Comparison of ENCODE assay signal across 1 cellular context in genomic region chr5:71907001-71907564, GRCh38.
A peak's percentile ranks its signal among the peaks of the same experiment; 100 is the strongest.
TF ChIP-seq lines count a peak whose summit lies in the region.

No MANE protein-coding gene starts in this region.

TF ChIP-seq in HEK293, 187 proteins besides CTCF, POLR2A, EP300 and RAD21 (continued from another document):
- TF ChIP-seq ZNF518A (tag by site-specific recombination; conservative IDR thresholded peaks at IDR 0.05; ENCODE audit: low read depth), result peak; percentile 42; the same call in 1 of the 2 replicates
- no peak for TF ChIP-seq HOXA7 (CRISPR knock-in tag; IDR thresholded peaks at IDR 0.05; ENCODE audit: borderline replicate concordance)
- TF ChIP-seq ZNF549 (tag by site-specific recombination; IDR thresholded peaks at IDR 0.05), result no peak
- TF ChIP-seq KLF16 (tag by site-specific recombination; IDR thresholded peaks at IDR 0.05), result no peak
- no peak for TF ChIP-seq HOXC10 (CRISPR knock-in tag; IDR thresholded peaks at IDR 0.05)
- peak; percentile 36; the same call in 1 of the 2 replicates for TF ChIP-seq ZNF366 (tag by site-specific recombination; conservative IDR thresholded peaks at IDR 0.05)
- no peak for TF ChIP-seq ZBTB20 (tag by site-specific recombination; IDR thresholded peaks at IDR 0.05)
- TF ChIP-seq ZNF660 (tag by site-specific recombination; IDR thresholded peaks at IDR 0.05), result no peak
- peak; percentile 68 for TF ChIP-seq PRDM6 (tag by site-specific recombination; IDR thresholded peaks at IDR 0.05)
- TF ChIP-seq ZNF530 (tag by site-specific recombination; IDR thresholded peaks at IDR 0.05; ENCODE audit: low read depth), result no peak
- TF ChIP-seq BCL11A (tag by site-specific recombination; IDR thresholded peaks at IDR 0.05; ENCODE audit: low read depth), result no peak
- TF ChIP-seq ZNF169 (tag by site-specific recombination; IDR thresholded peaks at IDR 0.05), result no peak
- no peak for TF ChIP-seq ZNF211 (tag by site-specific recombination; IDR thresholded peaks at IDR 0.05; ENCODE audit: low read depth)
- no peak for TF ChIP-seq ZNF148 (tag by site-specific recombination; IDR thresholded peaks at IDR 0.05; ENCODE audit: borderline replicate concordance)
- TF ChIP-seq ZNF768 (tag by site-specific recombination; IDR thresholded peaks at IDR 0.05), result no peak
